18 cellular contexts compared by ENCODE assay signal in genomic region chr10:109931153-109931552, GRCh38. TPM values are rescaled to one million over a fixed set of nuclear protein-coding genes. Genes with fewer than 3 reads are reported as not detected.
A peak's percentile ranks its signal among the peaks of the same experiment; 100 is the strongest.
DNase-seq lines count a peak whose midpoint lies in the region; ATAC-seq and TF ChIP-seq lines count a peak whose summit lies in the region.
"Had no signal": no experiment of that assay in that cellular context is flagged by ENCODE, and none has a peak within 500 bp of the region (broad histone marks: within the 10 kb centered on the region; RNA-seq: fewer than 3 reads in every experiment).

No MANE protein-coding gene starts in this region.

- DNase-seq in Ammon's horn (ENCODE audit: low spot score) (peak; percentile 78), LHCN-M2 (ENCODE audit: low read depth) (peak; percentile 42), cerebellum (ENCODE audit: low spot score) (peak; percentile 78), activated T-cell treated with anti-CD3 and anti-CD28 coated beads for 4 hours (no peak), NOMO-1 treated with dmso at 0.1 percent for 144 hours (lab: John Stamatoyannopoulos, UW; ENCODE audit: unreplicated experiment) (no peak)
- DNase-seq: activated CD4-positive, alpha-beta memory T cell treated with anti-CD3 and anti-CD28 coated beads, Interleukin-2, amount 10 ng/mL, durations not matched to agents 7 days and 5 days; activated naive CD8-positive, alpha-beta T cell treated with anti-CD3 and anti-CD28 coated beads for 36 hours; activated T-cell treated with anti-CD3 and anti-CD28 coated beads, Interleukin-2, amount 50 U/mL, for 72 hours; DMS153; HCEC 1CT; Kasumi-1; NCI-H146; SHP77; stimulated activated CD4-positive, alpha-beta T cell treated with anti-CD3 and anti-CD28 coated beads, Interleukin-12 subunit alpha, Interleukin-12 subunit beta, amount 100 ng/mL, for 4 hours had no signal

- H3K4me3 Mint-ChIP-seq in nephron = no peak overlapping the region
- H3K4me3 Mint-ChIP-seq: activated CD4-positive, alpha-beta memory T cell treated with anti-CD3 and anti-CD28 coated beads, Interleukin-2, amount 10 ng/mL, durations not matched to agents 7 days and 5 days; activated naive CD8-positive, alpha-beta T cell treated with anti-CD3 and anti-CD28 coated beads for 36 hours; activated T-cell treated with anti-CD3 and anti-CD28 coated beads, Interleukin-2, amount 50 U/mL, for 72 hours; stimulated activated memory B cell treated with anti-CD40 and anti-IgM and Interleukin-4, amounts not matched to agents 10 μg/mL and 1 μg/mL and 100 μg/mL, for 72 hours had no signal

- H3K36me3 Mint-ChIP-seq in nephron (ENCODE audit: low read depth) = no peaks in the 10 kb centered on the region
- H3K36me3 Mint-ChIP-seq: activated naive CD8-positive, alpha-beta T cell treated with anti-CD3 and anti-CD28 coated beads for 36 hours; stimulated activated memory B cell treated with anti-CD40 and anti-IgM and Interleukin-4, amounts not matched to agents 10 μg/mL and 1 μg/mL and 100 μg/mL, for 72 hours had no signal

- ATAC-seq in HG03571 (IDR thresholded peaks at IDR 0.05; ENCODE audit: unreplicated experiment) = no peak
- no peak for ATAC-seq in esophagus mucosa
- ATAC-seq: activated T-cell treated with anti-CD3 and anti-CD28 coated beads, Interleukin-2, amount 50 U/mL, for 72 hours; stimulated activated memory B cell treated with anti-CD40 and anti-IgM and Interleukin-4, amounts not matched to agents 10 μg/mL and 1 μg/mL and 100 μg/mL, for 72 hours had no signal

- H3K4me1 Mint-ChIP-seq in nephron = peaks cover 70% of the 10 kb centered on the region
- H3K4me1 Mint-ChIP-seq: stimulated activated memory B cell treated with anti-CD40 and anti-IgM and Interleukin-4, amounts not matched to agents 10 μg/mL and 1 μg/mL and 100 μg/mL, for 72 hours had no signal

- peaks cover 3% of the 10 kb centered on the region for H3K27me3 Mint-ChIP-seq in nephron (ENCODE audit: low read depth)
- H3K27me3 Mint-ChIP-seq: activated naive CD8-positive, alpha-beta T cell treated with anti-CD3 and anti-CD28 coated beads for 36 hours had no signal

- peak overlapping the region; percentile 67 to 69 (median 68) for H3K27ac Mint-ChIP-seq in nephron
- H3K27ac Mint-ChIP-seq: activated CD4-positive, alpha-beta memory T cell treated with anti-CD3 and anti-CD28 coated beads, Interleukin-2, amount 10 ng/mL, durations not matched to agents 7 days and 5 days; activated naive CD8-positive, alpha-beta T cell treated with anti-CD3 and anti-CD28 coated beads for 36 hours; activated T-cell treated with anti-CD3 and anti-CD28 coated beads, Interleukin-2, amount 50 U/mL, for 72 hours; stimulated activated memory B cell treated with anti-CD40 and anti-IgM and Interleukin-4, amounts not matched to agents 10 μg/mL and 1 μg/mL and 100 μg/mL, for 72 hours had no signal

- TF ChIP-seq CTCF in nephron (IDR thresholded peaks at IDR 0.05; ENCODE audit: unreplicated experiment in 3 of 3) = no peak

- no peaks in the 10 kb centered on the region for H3K9me3 Mint-ChIP-seq in nephron
- H3K9me3 Mint-ChIP-seq: activated CD4-positive, alpha-beta memory T cell treated with anti-CD3 and anti-CD28 coated beads, Interleukin-2, amount 10 ng/mL, durations not matched to agents 7 days and 5 days; activated naive CD8-positive, alpha-beta T cell treated with anti-CD3 and anti-CD28 coated beads for 36 hours; activated T-cell treated with anti-CD3 and anti-CD28 coated beads, Interleukin-2, amount 50 U/mL, for 72 hours; stimulated activated memory B cell treated with anti-CD40 and anti-IgM and Interleukin-4, amounts not matched to agents 10 μg/mL and 1 μg/mL and 100 μg/mL, for 72 hours had no signal

RNA-seq across cellular contexts. Expression of gene XPNPEP1, which starts 7.8 kb away (rescaled TPM):
- 117 and 125 TPM in 2 replicates for total RNA-seq in LHCN-M2 (2014; rRNA removed)
- 61.4 TPM for polyA plus RNA-seq in LHCN-M2 (2012)
- 61.5 TPM for total RNA-seq in cerebellum
- total RNA-seq in esophagus mucosa = 45.7 TPM

Comparison
In these comparisons a context has a peak if more than half of its experiments do, and no peak if none do; other contexts are left out.
1. DNase-seq: peak in Ammon's horn (single experiment), LHCN-M2 (single experiment) and cerebellum (single experiment); none in activated T-cell treated with anti-CD3 and anti-CD28 coated beads for 4 hours (single experiment) and NOMO-1 treated with dmso at 0.1 percent for 144 hours (single experiment).